Comparison of ENCODE assay signal across 1 cellular context in the genomic region with DNA sequence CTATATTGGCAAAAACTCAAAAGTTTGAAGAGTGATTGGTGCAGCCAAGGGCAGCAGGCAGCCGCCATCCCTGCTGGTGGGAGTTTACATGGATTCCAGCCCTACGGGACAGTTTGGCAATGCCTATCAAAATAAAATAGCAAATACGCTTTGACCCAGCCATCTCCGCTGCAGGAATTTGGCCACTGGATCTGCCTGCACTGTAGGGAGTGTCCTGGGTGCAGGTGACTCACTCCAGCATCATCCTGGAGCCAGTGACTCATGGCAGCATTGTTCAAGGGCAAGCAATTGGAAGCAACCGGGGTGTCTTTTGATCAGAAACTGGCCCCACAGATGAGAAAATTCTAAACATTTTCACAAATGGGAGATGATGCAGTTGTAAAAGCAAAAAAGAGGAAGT.
TF ChIP-seq lines count a peak whose summit lies in the region.

No MANE protein-coding gene starts in this region.

TF ChIP-seq in GM23338, 12 proteins besides CTCF, POLR2A, EP300 and RAD21 (continued from another document):
- TF ChIP-seq, protein P1, sequence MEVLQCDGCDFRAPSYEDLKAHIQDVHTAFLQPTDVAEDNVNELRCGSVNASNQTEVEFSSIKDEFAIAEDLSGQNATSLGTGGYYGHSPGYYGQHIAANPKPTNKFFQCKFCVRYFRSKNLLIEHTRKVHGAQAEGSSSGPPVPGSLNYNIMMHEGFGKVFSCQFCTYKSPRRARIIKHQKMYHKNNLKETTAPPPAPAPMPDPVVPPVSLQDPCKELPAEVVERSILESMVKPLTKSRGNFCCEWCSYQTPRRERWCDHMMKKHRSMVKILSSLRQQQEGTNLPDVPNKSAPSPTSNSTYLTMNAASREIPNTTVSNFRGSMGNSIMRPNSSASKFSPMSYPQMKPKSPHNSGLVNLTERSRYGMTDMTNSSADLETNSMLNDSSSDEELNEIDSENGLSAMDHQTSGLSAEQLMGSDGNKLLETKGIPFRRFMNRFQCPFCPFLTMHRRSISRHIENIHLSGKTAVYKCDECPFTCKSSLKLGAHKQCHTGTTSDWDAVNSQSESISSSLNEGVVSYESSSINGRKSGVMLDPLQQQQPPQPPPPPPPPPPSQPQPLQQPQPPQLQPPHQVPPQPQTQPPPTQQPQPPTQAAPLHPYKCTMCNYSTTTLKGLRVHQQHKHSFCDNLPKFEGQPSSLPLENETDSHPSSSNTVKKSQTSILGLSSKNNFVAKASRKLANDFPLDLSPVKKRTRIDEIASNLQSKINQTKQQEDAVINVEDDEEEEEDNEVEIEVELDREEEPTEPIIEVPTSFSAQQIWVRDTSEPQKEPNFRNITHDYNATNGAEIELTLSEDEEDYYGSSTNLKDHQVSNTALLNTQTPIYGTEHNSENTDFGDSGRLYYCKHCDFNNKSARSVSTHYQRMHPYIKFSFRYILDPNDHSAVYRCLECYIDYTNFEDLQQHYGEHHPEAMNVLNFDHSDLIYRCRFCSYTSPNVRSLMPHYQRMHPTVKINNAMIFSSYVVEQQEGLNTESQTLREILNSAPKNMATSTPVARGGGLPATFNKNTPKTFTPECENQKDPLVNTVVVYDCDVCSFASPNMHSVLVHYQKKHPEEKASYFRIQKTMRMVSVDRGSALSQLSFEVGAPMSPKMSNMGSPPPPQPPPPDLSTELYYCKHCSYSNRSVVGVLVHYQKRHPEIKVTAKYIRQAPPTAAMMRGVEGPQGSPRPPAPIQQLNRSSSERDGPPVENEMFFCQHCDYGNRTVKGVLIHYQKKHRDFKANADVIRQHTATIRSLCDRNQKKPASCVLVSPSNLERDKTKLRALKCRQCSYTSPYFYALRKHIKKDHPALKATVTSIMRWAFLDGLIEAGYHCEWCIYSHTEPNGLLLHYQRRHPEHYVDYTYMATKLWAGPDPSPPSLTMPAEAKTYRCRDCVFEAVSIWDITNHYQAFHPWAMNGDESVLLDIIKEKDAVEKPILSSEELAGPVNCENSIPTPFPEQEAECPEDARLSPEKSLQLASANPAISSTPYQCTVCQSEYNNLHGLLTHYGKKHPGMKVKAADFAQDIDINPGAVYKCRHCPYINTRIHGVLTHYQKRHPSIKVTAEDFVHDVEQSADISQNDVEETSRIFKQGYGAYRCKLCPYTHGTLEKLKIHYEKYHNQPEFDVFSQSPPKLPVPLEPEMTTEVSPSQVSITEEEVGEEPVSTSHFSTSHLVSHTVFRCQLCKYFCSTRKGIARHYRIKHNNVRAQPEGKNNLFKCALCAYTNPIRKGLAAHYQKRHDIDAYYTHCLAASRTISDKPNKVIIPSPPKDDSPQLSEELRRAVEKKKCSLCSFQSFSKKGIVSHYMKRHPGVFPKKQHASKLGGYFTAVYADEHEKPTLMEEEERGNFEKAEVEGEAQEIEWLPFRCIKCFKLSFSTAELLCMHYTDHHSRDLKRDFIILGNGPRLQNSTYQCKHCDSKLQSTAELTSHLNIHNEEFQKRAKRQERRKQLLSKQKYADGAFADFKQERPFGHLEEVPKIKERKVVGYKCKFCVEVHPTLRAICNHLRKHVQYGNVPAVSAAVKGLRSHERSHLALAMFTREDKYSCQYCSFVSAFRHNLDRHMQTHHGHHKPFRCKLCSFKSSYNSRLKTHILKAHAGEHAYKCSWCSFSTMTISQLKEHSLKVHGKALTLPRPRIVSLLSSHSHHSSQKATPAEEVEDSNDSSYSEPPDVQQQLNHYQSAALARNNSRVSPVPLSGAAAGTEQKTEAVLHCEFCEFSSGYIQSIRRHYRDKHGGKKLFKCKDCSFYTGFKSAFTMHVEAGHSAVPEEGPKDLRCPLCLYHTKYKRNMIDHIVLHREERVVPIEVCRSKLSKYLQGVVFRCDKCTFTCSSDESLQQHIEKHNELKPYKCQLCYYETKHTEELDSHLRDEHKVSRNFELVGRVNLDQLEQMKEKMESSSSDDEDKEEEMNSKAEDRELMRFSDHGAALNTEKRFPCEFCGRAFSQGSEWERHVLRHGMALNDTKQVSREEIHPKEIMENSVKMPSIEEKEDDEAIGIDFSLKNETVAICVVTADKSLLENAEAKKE (CRISPR knock-in tag; IDR thresholded peaks at IDR 0.05), result no peak
- TF ChIP-seq, protein P2, sequence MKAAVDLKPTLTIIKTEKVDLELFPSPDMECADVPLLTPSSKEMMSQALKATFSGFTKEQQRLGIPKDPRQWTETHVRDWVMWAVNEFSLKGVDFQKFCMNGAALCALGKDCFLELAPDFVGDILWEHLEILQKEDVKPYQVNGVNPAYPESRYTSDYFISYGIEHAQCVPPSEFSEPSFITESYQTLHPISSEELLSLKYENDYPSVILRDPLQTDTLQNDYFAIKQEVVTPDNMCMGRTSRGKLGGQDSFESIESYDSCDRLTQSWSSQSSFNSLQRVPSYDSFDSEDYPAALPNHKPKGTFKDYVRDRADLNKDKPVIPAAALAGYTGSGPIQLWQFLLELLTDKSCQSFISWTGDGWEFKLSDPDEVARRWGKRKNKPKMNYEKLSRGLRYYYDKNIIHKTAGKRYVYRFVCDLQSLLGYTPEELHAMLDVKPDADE (IDR thresholded peaks at IDR 0.05), result no peak
- TF ChIP-seq EZH2 (IDR thresholded peaks at IDR 0.05; ENCODE audit: low read depth, unreplicated experiment) (no peak), STAT1 (IDR thresholded peaks at IDR 0.05; ENCODE audit: unreplicated experiment) (no peak)
- TF ChIP-seq, protein P3, sequence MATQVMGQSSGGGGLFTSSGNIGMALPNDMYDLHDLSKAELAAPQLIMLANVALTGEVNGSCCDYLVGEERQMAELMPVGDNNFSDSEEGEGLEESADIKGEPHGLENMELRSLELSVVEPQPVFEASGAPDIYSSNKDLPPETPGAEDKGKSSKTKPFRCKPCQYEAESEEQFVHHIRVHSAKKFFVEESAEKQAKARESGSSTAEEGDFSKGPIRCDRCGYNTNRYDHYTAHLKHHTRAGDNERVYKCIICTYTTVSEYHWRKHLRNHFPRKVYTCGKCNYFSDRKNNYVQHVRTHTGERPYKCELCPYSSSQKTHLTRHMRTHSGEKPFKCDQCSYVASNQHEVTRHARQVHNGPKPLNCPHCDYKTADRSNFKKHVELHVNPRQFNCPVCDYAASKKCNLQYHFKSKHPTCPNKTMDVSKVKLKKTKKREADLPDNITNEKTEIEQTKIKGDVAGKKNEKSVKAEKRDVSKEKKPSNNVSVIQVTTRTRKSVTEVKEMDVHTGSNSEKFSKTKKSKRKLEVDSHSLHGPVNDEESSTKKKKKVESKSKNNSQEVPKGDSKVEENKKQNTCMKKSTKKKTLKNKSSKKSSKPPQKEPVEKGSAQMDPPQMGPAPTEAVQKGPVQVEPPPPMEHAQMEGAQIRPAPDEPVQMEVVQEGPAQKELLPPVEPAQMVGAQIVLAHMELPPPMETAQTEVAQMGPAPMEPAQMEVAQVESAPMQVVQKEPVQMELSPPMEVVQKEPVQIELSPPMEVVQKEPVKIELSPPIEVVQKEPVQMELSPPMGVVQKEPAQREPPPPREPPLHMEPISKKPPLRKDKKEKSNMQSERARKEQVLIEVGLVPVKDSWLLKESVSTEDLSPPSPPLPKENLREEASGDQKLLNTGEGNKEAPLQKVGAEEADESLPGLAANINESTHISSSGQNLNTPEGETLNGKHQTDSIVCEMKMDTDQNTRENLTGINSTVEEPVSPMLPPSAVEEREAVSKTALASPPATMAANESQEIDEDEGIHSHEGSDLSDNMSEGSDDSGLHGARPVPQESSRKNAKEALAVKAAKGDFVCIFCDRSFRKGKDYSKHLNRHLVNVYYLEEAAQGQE (IDR thresholded peaks at IDR 0.05; ENCODE audit: unreplicated experiment), result no peak
